In genomic region chr10:120486671-120487205, GRCh38 we compare ENCODE assay signal across 36 cellular contexts. TPM values are rescaled to one million over a fixed set of nuclear protein-coding genes. Genes with fewer than 3 reads are reported as not detected.
"Had no signal": no experiment of that assay in that cellular context is flagged by ENCODE, and none has a peak within 500 bp of the region (broad histone marks: within the 10 kb centered on the region; RNA-seq: fewer than 3 reads in every experiment).

No MANE protein-coding gene starts in this region.

- H3K27me3 Mint-ChIP-seq: activated B cell treated with CpG ODN at 0.5 μM for 24 hours; activated CD8-positive, alpha-beta T cell treated with anti-CD3 and anti-CD28 coated beads for 36 hours; activated naive CD4-positive, alpha-beta T cell treated with anti-CD3 and anti-CD28 coated beads, Interleukin-2, amount 50 U/mL, for 24 hours; activated naive CD8-positive, alpha-beta T cell treated with anti-CD3 and anti-CD28 coated beads for 36 hours; activated naive CD8-positive, alpha-beta T cell treated with anti-CD3 and anti-CD28 coated beads, Interleukin-2, amount 50 U/mL, for 24 hours had no signal

- DNase-seq: activated B cell treated with CpG ODN at 0.5 μM for 24 hours; activated CD4-positive, alpha-beta T cell treated with anti-CD3 and anti-CD28 coated beads for 48 hours; activated CD4-positive, alpha-beta T cell treated with anti-CD3 and anti-CD28 coated beads, Interleukin-2, amount 50 U/mL, for 1 hour; activated CD4-positive, alpha-beta T cell treated with anti-CD3 and anti-CD28 coated beads, Interleukin-2, amount 50 U/mL, for 48 hours; activated CD8-positive, alpha-beta memory T cell treated with anti-CD3 and anti-CD28 coated beads for 24 hours; activated CD8-positive, alpha-beta T cell treated with anti-CD3 and anti-CD28 coated beads for 36 hours; activated effector memory CD4-positive, alpha-beta T cell treated with Interleukin-2 at 50 U/mL for 16 hours; activated gamma-delta T cell treated with Interleukin-2 at 50 U/mL for 16 hours; activated naive CD4-positive, alpha-beta T cell treated with Interleukin-2 at 50 U/mL for 16 hours; activated naive CD8-positive, alpha-beta T cell treated with anti-CD3 and anti-CD28 coated beads for 36 hours; activated naive CD8-positive, alpha-beta T cell treated with anti-CD3 and anti-CD28 coated beads, Interleukin-2, amount 50 U/mL, for 24 hours; activated T-cell treated with anti-CD3 and anti-CD28 coated beads, Interleukin-2, amount 50 U/mL, for 4 hours; adrenal gland; amygdala; aorta; central memory CD4-positive, alpha-beta T cell; cerebellar nuclear complex; colonic mucosa; effector memory CD4-positive, alpha-beta T cell; erythroblast; esophagus squamous epithelium; foreskin melanocyte; head of caudate nucleus; T-helper 1 cell; T-helper 17 cell; T1000; WERI-Rb-1 had no signal

- H3K4me3 ChIP-seq: adrenal gland, breast epithelium, cardiac muscle cell, colonic mucosa, esophagus squamous epithelium, gastroesophageal sphincter had no signal

- H3K36me3 Mint-ChIP-seq: activated naive CD8-positive, alpha-beta T cell treated with anti-CD3 and anti-CD28 coated beads for 36 hours; brain had no signal

- H3K27me3 ChIP-seq: adrenal gland, cardiac muscle cell, colonic mucosa had no signal

- H3K4me1 ChIP-seq: adrenal gland, breast epithelium, colonic mucosa, esophagus squamous epithelium, gastroesophageal sphincter had no signal

- H3K9me3 Mint-ChIP-seq: activated naive CD4-positive, alpha-beta T cell treated with anti-CD3 and anti-CD28 coated beads, Interleukin-2, amount 50 U/mL, for 24 hours; T-helper 2 cell treated with Interferon-gamma antibody and Interleukin-4, amounts not matched to agents 5 μg/mL and 100 μg/mL, for 36 hours had no signal

- ATAC-seq: activated CD4-positive, CD25-positive, alpha-beta regulatory T cell treated with anti-CD3 and anti-CD28 coated beads, Interleukin-2, amount 50 U/mL, for 24 hours; activated CD8-positive, alpha-beta T cell treated with anti-CD3 and anti-CD28 coated beads for 36 hours; activated naive CD8-positive, alpha-beta T cell treated with anti-CD3 and anti-CD28 coated beads, Interleukin-2, amount 50 U/mL, for 24 hours; activated T-cell treated with anti-CD3 and anti-CD28 coated beads, Interleukin-2, amount 50 U/mL, for 4 hours; activated T-helper 17 cell treated with anti-CD3 and anti-CD28 coated beads, Interleukin-2, amount 50 U/mL, for 72 hours; gastroesophageal sphincter; T-helper 17 cell had no signal

- H3K27ac ChIP-seq: adrenal gland, breast epithelium, cardiac muscle cell, colonic mucosa, esophagus squamous epithelium, gastroesophageal sphincter, WERI-Rb-1 had no signal

- H3K36me3 ChIP-seq: adrenal gland, breast epithelium, cardiac muscle cell, colonic mucosa, esophagus squamous epithelium, gastroesophageal sphincter, WERI-Rb-1 had no signal

- H3K27ac Mint-ChIP-seq: activated B cell treated with CpG ODN at 0.5 μM for 24 hours; activated CD8-positive, alpha-beta T cell treated with anti-CD3 and anti-CD28 coated beads for 36 hours; activated naive CD4-positive, alpha-beta T cell treated with anti-CD3 and anti-CD28 coated beads, Interleukin-2, amount 50 U/mL, for 24 hours; activated naive CD8-positive, alpha-beta T cell treated with anti-CD3 and anti-CD28 coated beads for 36 hours; activated naive CD8-positive, alpha-beta T cell treated with anti-CD3 and anti-CD28 coated beads, Interleukin-2, amount 50 U/mL, for 24 hours; activated T-helper 17 cell treated with anti-CD3 and anti-CD28 coated beads, Interleukin-2, amount 50 U/mL, for 72 hours; brain; T-helper 17 cell; T-helper 2 cell treated with Interferon-gamma antibody and Interleukin-4, amounts not matched to agents 5 μg/mL and 100 μg/mL, for 36 hours had no signal

- H3K4me1 Mint-ChIP-seq: activated B cell treated with CpG ODN at 0.5 μM for 24 hours; activated naive CD4-positive, alpha-beta T cell treated with anti-CD3 and anti-CD28 coated beads, Interleukin-2, amount 50 U/mL, for 24 hours; activated naive CD8-positive, alpha-beta T cell treated with anti-CD3 and anti-CD28 coated beads for 36 hours; activated naive CD8-positive, alpha-beta T cell treated with anti-CD3 and anti-CD28 coated beads, Interleukin-2, amount 50 U/mL, for 24 hours; activated T-helper 17 cell treated with anti-CD3 and anti-CD28 coated beads, Interleukin-2, amount 50 U/mL, for 72 hours; brain; T-helper 17 cell had no signal

- H3K4me3 Mint-ChIP-seq: activated B cell treated with CpG ODN at 0.5 μM for 24 hours; activated CD8-positive, alpha-beta T cell treated with anti-CD3 and anti-CD28 coated beads for 36 hours; activated naive CD4-positive, alpha-beta T cell treated with anti-CD3 and anti-CD28 coated beads, Interleukin-2, amount 50 U/mL, for 24 hours; activated naive CD8-positive, alpha-beta T cell treated with anti-CD3 and anti-CD28 coated beads for 36 hours; activated naive CD8-positive, alpha-beta T cell treated with anti-CD3 and anti-CD28 coated beads, Interleukin-2, amount 50 U/mL, for 24 hours; activated T-cell treated with anti-CD3 and anti-CD28 coated beads, Interleukin-2, amount 50 U/mL, for 4 hours; activated T-helper 17 cell treated with anti-CD3 and anti-CD28 coated beads, Interleukin-2, amount 50 U/mL, for 72 hours; brain; T-helper 17 cell; T-helper 2 cell treated with Interferon-gamma antibody and Interleukin-4, amounts not matched to agents 5 μg/mL and 100 μg/mL, for 36 hours had no signal

- H3K9me3 ChIP-seq: adrenal gland, breast epithelium, colonic mucosa, esophagus squamous epithelium had no signal

RNA-seq across cellular contexts. Expression of gene PLPP4, which starts 29.7 kb away (rescaled TPM):
- total RNA-seq: activated B cell treated with CpG ODN at 0.5 μM for 24 hours; activated CD8-positive, alpha-beta T cell treated with anti-CD3 and anti-CD28 coated beads for 36 hours; activated naive CD8-positive, alpha-beta T cell treated with anti-CD3 and anti-CD28 coated beads for 36 hours; activated T-cell treated with anti-CD3 and anti-CD28 coated beads, Interleukin-2, amount 50 U/mL, for 4 hours; activated T-helper 17 cell treated with anti-CD3 and anti-CD28 coated beads, Interleukin-2, amount 50 U/mL, for 72 hours; adrenal gland; aorta; breast epithelium; dermis microvascular lymphatic vessel endothelial cell; T-helper 17 cell had no signal
- polyA plus RNA-seq: aorta had no signal
